In genomic region chr2:232836934-232837333, GRCh38 we compare ENCODE assay signal across 23 cellular contexts. TPM values are rescaled to one million over a fixed set of nuclear protein-coding genes. Genes with fewer than 3 reads are reported as not detected.
DNase-seq lines count a peak whose midpoint lies in the region; ATAC-seq and TF ChIP-seq lines count a peak whose summit lies in the region.
"Had no signal": no experiment of that assay in that cellular context is flagged by ENCODE, and none has a peak within 500 bp of the region (broad histone marks: within the 10 kb centered on the region; RNA-seq: fewer than 3 reads in every experiment).

No MANE protein-coding gene starts in this region.

- CTCF ChIA-PET in activated CD4-positive, alpha-beta T cell treated with anti-CD3 and anti-CD28 coated beads for 36 hours (lab: Charles Lee), result interaction anchor here (0.8 to 1.2 kb wide), 2 partner anchors 55 to 187 kb away, joined by 3 read pairs; no protein-coding TSS in a partner anchor

- H2BK5ac ChIP-seq in mesendoderm (ENCODE audit: low read length), result no peak overlapping the region

- peak overlapping the region; percentile 55 for H3K27ac Mint-ChIP-seq in activated CD4-positive, alpha-beta T cell treated with anti-CD3 and anti-CD28 coated beads for 36 hours
- peak overlapping the region; percentile 71 for H3K27ac Mint-ChIP-seq in activated naive CD8-positive, alpha-beta T cell treated with anti-CD3 and anti-CD28 coated beads, Interleukin-2, amount 10 ng/mL, durations not matched to agents 7 days and 5 days

- H2BK120ac ChIP-seq in mesendoderm (ENCODE audit: low read depth, low read length), result no peak overlapping the region

- H3K4me3 Mint-ChIP-seq in activated CD4-positive, alpha-beta T cell treated with anti-CD3 and anti-CD28 coated beads for 36 hours, result no peak overlapping the region
- H3K4me3 Mint-ChIP-seq in activated naive CD8-positive, alpha-beta T cell treated with anti-CD3 and anti-CD28 coated beads, Interleukin-2, amount 10 ng/mL, durations not matched to agents 7 days and 5 days, result no peak overlapping the region

- H4K20me1 ChIP-seq in OCI-LY1 (ENCODE audit: insufficient read depth, low read length), result no peaks in the 10 kb centered on the region

- H4K5ac ChIP-seq in mesendoderm (ENCODE audit: low read length), result no peak overlapping the region

- H3F3A ChIP-seq in OCI-LY1 (ENCODE audit: insufficient read depth, low read length), result no peaks in the 10 kb centered on the region

- H3K9me3 ChIP-seq in OCI-LY1 (ENCODE audit: low read length), result no peaks in the 10 kb centered on the region
- no peaks in the 10 kb centered on the region for H3K9me3 ChIP-seq in neutrophil
- H3K9me3 ChIP-seq: ascending aorta, SJCRH30, thoracic aorta had no signal

- H4K8ac ChIP-seq in mesendoderm (ENCODE audit: low read depth, low read length), result no peak overlapping the region

- H3K4me1 Mint-ChIP-seq in activated CD4-positive, alpha-beta T cell treated with anti-CD3 and anti-CD28 coated beads for 36 hours, result peaks cover 24% of the 10 kb centered on the region
- H3K4me1 Mint-ChIP-seq in activated naive CD8-positive, alpha-beta T cell treated with anti-CD3 and anti-CD28 coated beads, Interleukin-2, amount 10 ng/mL, durations not matched to agents 7 days and 5 days, result peaks cover 27% of the 10 kb centered on the region

- H3K9ac ChIP-seq in OCI-LY1 (ENCODE audit: low read length), result no peak overlapping the region
- H3K9ac ChIP-seq in mesendoderm (ENCODE audit: low read length), result no peak overlapping the region

- H3K36me3 ChIP-seq in OCI-LY1 (ENCODE audit: insufficient read depth, low read length) (peaks cover 61% of the 10 kb centered on the region; the same call in 1 of the 2 replicates), neutrophil (peaks cover 26% of the 10 kb centered on the region), mesendoderm (ENCODE audit: control insufficient read depth, insufficient read depth, low read length) (peaks cover 3% of the 10 kb centered on the region)

- no peak overlapping the region for H3K18ac ChIP-seq in mesendoderm (ENCODE audit: low read length)

- POLR2A ChIA-PET in activated CD4-positive, alpha-beta T cell treated with anti-CD3 and anti-CD28 coated beads for 36 hours (lab: Charles Lee), result no interaction called here
- POLR2A ChIA-PET in activated naive CD8-positive, alpha-beta T cell treated with anti-CD3 and anti-CD28 coated beads, Interleukin-2, amount 10 ng/mL, durations not matched to agents 7 days and 5 days (lab: Charles Lee), result no interaction called here

- H3K56ac ChIP-seq in mesendoderm (ENCODE audit: low read length), result no peak overlapping the region

- no peaks in the 10 kb centered on the region for H3K9me3 Mint-ChIP-seq in activated CD4-positive, alpha-beta T cell treated with anti-CD3 and anti-CD28 coated beads for 36 hours (ENCODE audit: low read depth)
- no peaks in the 10 kb centered on the region for H3K9me3 Mint-ChIP-seq in activated naive CD8-positive, alpha-beta T cell treated with anti-CD3 and anti-CD28 coated beads, Interleukin-2, amount 10 ng/mL, durations not matched to agents 7 days and 5 days

- H3K27me3 ChIP-seq in OCI-LY1 (ENCODE audit: insufficient read depth, low read length), result no peaks in the 10 kb centered on the region
- no peaks in the 10 kb centered on the region for H3K27me3 ChIP-seq in neutrophil
- H3K27me3 ChIP-seq in mesendoderm (ENCODE audit: insufficient read depth, low read length, poor library complexity), result no peaks in the 10 kb centered on the region
- H3K27me3 ChIP-seq: ascending aorta, SJCRH30 had no signal

- intact Hi-C loops in activated CD4-positive, alpha-beta T cell treated with anti-CD3 and anti-CD28 coated beads for 36 hours (cut with DNase I, micrococcal nuclease), result no loop called here

- no peak overlapping the region for H3K4me2 ChIP-seq in OCI-LY1 (ENCODE audit: low read length)
- H3K4me2 ChIP-seq in mesendoderm (ENCODE audit: low read length), result no peak overlapping the region

- no peak overlapping the region for H2AK5ac ChIP-seq in mesendoderm (ENCODE audit: low read length)

- H3K27me3 Mint-ChIP-seq in activated CD4-positive, alpha-beta T cell treated with anti-CD3 and anti-CD28 coated beads for 36 hours, result no peaks in the 10 kb centered on the region
- no peaks in the 10 kb centered on the region for H3K27me3 Mint-ChIP-seq in activated naive CD8-positive, alpha-beta T cell treated with anti-CD3 and anti-CD28 coated beads, Interleukin-2, amount 10 ng/mL, durations not matched to agents 7 days and 5 days

- TF ChIP-seq CTCF in OCI-LY1 (IDR thresholded peaks at IDR 0.05; ENCODE audit: low read length) (no peak), neutrophil (IDR thresholded peaks at IDR 0.05) (no peak)

- no peak overlapping the region for H3K4ac ChIP-seq in mesendoderm (ENCODE audit: low read depth, low read length)

- no CpG with 5 or more reads among the region's 4 CpGs for WGBS in mesendoderm (ENCODE audit: extremely low coverage, insufficient coverage, low lambda C conversion rate)

- H3K9me2 ChIP-seq in OCI-LY1 (ENCODE audit: low read depth, low read length), result no peaks in the 10 kb centered on the region

- no peak for DNase-seq in activated CD4-positive, alpha-beta T cell treated with anti-CD3 and anti-CD28 coated beads for 36 hours
- no peak for DNase-seq in activated CD4-positive, alpha-beta T cell treated with anti-CD3 and anti-CD28 coated beads for 1 hour
- DNase-seq in activated naive CD8-positive, alpha-beta T cell treated with anti-CD3 and anti-CD28 coated beads, Interleukin-2, amount 10 ng/mL, durations not matched to agents 7 days and 5 days, result no peak
- DNase-seq in AML-193 (lab: John Stamatoyannopoulos, UW) (no peak), mesendoderm (no peak), amygdala (lab: John Stamatoyannopoulos, UW) (no peak)
- DNase-seq: activated CD4-positive, alpha-beta T cell treated with anti-CD3 and anti-CD28 coated beads, Interleukin-2, amount 50 U/mL, for 4 hours; activated effector memory CD4-positive, alpha-beta T cell treated with Interleukin-2 at 50 U/mL for 16 hours; C1 segment of cervical spinal cord; DMS53; effector memory CD4-positive, alpha-beta T cell; NCI-H1436; NCI-H2171; PC-3; posterior cingulate gyrus; SJCRH30; stimulated activated CD4-positive, alpha-beta T cell treated with anti-CD3 and anti-CD28 coated beads, Interleukin-4, amount 100 ng/mL, for 4 hours had no signal

- H3K79me1 ChIP-seq in mesendoderm (ENCODE audit: low read length), result peaks cover 1% of the 10 kb centered on the region

- H3K4me1 ChIP-seq in OCI-LY1 (ENCODE audit: insufficient read depth, low read length, severe bottlenecking) (peaks cover 37% of the 10 kb centered on the region), neutrophil (ENCODE audit: control insufficient read depth in 1 of 2, insufficient read depth in 1 of 2, low read depth in 1 of 2, low read length in 1 of 2) (peaks cover 45 to 48% of the 10 kb centered on the region in 2 experiments), mesendoderm (ENCODE audit: control insufficient read depth, low read depth, low read length) (no peaks in the 10 kb centered on the region)
- H3K4me1 ChIP-seq: SJCRH30 had no signal

- peak overlapping the region; percentile 25 for H3K27ac ChIP-seq in OCI-LY1 (ENCODE audit: low read depth, low read length, poor library complexity, severe bottlenecking)
- H3K27ac ChIP-seq in neutrophil, result peak overlapping the region; percentile 85
- no peak overlapping the region for H3K27ac ChIP-seq in mesendoderm (ENCODE audit: low read depth, low read length)
- H3K27ac ChIP-seq: ascending aorta, SJCRH30, thoracic aorta had no signal

- H3K23ac ChIP-seq in mesendoderm (ENCODE audit: low read length), result no peak overlapping the region

- H3K36me3 Mint-ChIP-seq in activated CD4-positive, alpha-beta T cell treated with anti-CD3 and anti-CD28 coated beads for 36 hours (ENCODE audit: low read depth), result peaks cover 48% of the 10 kb centered on the region
- H3K36me3 Mint-ChIP-seq in activated naive CD8-positive, alpha-beta T cell treated with anti-CD3 and anti-CD28 coated beads, Interleukin-2, amount 10 ng/mL, durations not matched to agents 7 days and 5 days, result peaks cover 39% of the 10 kb centered on the region

- H3K79me2 ChIP-seq in OCI-LY1 (ENCODE audit: insufficient read depth, low read length), result no peaks in the 10 kb centered on the region
- H3K79me2 ChIP-seq in mesendoderm (ENCODE audit: control insufficient read depth, insufficient read depth, low read length), result no peaks in the 10 kb centered on the region

- no peak for ATAC-seq in activated CD4-positive, alpha-beta T cell treated with anti-CD3 and anti-CD28 coated beads for 36 hours
- no peak for ATAC-seq in activated naive CD8-positive, alpha-beta T cell treated with anti-CD3 and anti-CD28 coated beads, Interleukin-2, amount 10 ng/mL, durations not matched to agents 7 days and 5 days (ENCODE audit: low read depth)
- ATAC-seq: left lobe of liver, PC-3 had no signal

- no peak overlapping the region for H2AFZ ChIP-seq in OCI-LY1 (ENCODE audit: low read length)

- H2BK15ac ChIP-seq in mesendoderm (replicated peaks; ENCODE audit: low read depth), result no peak overlapping the region

- H3K4me3 ChIP-seq in OCI-LY1 (ENCODE audit: low read depth, low read length, poor library complexity, severe bottlenecking) (no peak overlapping the region), neutrophil (ENCODE audit: low read depth in 1 of 2, low read length in 1 of 2) (no peak overlapping the region), mesendoderm (ENCODE audit: low read length) (no peak overlapping the region)
- H3K4me3 ChIP-seq: ascending aorta, SJCRH30, skin epidermis, thoracic aorta had no signal

RNA-seq across cellular contexts. Expression of gene SNORC, which starts 33.1 kb away (rescaled TPM):
- 1 to 10 TPM in 1 of 2 experiments, under 1 TPM in 1; 0.87 to 2.1 TPM for total RNA-seq in activated CD4-positive, alpha-beta T cell treated with anti-CD3 and anti-CD28 coated beads for 36 hours
- total RNA-seq in activated naive CD8-positive, alpha-beta T cell treated with anti-CD3 and anti-CD28 coated beads, Interleukin-2, amount 10 ng/mL, durations not matched to agents 7 days and 5 days, result 1 to 10 TPM; 1.5 to 2.1 TPM
- polyA plus RNA-seq in mesendoderm (2013, experiment 1 of 2), result 0.86 TPM
- 0.46 TPM for polyA plus RNA-seq in mesendoderm (2013, experiment 2 of 2)
- total RNA-seq: ascending aorta had no signal
